8 cellular contexts compared by ENCODE assay signal in genomic region chr19:47723573-47723923, GRCh38. TPM values are rescaled to one million over a fixed set of nuclear protein-coding genes. Genes with fewer than 3 reads are reported as not detected.
DNase-seq lines count a peak whose midpoint lies in the region; ATAC-seq and TF ChIP-seq lines count a peak whose summit lies in the region.

No MANE protein-coding gene starts in this region.

- H3K4me2 ChIP-seq in HCT116 (ENCODE audit: low read length): no peak overlapping the region; the same call in 1 of the 2 replicates

- no peaks in the 10 kb centered on the region for H3K9me3 Mint-ChIP-seq in natural killer cell treated with Interleukin-12 subunit alpha and Interleukin-12 subunit beta and Interleukin-15 and Interleukin-18, amount 100 ng/mL, for 72 hours

- no peaks in the 10 kb centered on the region for H3K4me1 Mint-ChIP-seq in natural killer cell treated with Interleukin-12 subunit alpha and Interleukin-12 subunit beta and Interleukin-15 and Interleukin-18, amount 100 ng/mL, for 72 hours (ENCODE audit: low read depth in 2 of 2)

- H3K36me3 ChIP-seq in HCT116 (ENCODE audit: control insufficient read depth in 1 of 2, insufficient read depth in 2 of 2, low read length in 2 of 2): peaks cover 2 to 11% of the 10 kb centered on the region in 2 experiments; a peak in 3 of 4 replicates
- H3K36me3 ChIP-seq in ovary: no peaks in the 10 kb centered on the region

- TF ChIP-seq CTCF in HCT116 (IDR thresholded peaks at IDR 0.05 in 2 of 3, conservative IDR thresholded peaks at IDR 0.05 in 1 of 3; ENCODE audit: borderline replicate concordance in 1 of 3, insufficient read depth in 1 of 3, low read depth in 2 of 3, low read length in 2 of 3): no peak
- no peak for TF ChIP-seq CTCF in ovary (IDR thresholded peaks at IDR 0.05)

- no peaks in the 10 kb centered on the region; the same call in 1 of the 2 replicates for H3K79me2 ChIP-seq in HCT116 (ENCODE audit: insufficient read depth, low read length)

- DNase-seq in HCT116 (ENCODE audit: low read depth, low spot score) (no peak), NCI-H69 (lab: John Stamatoyannopoulos, UW) (peak; percentile 40), dedifferentiated amniotic fluid mesenchymal stem cell (ENCODE audit: extremely low spot score) (peak; percentile 83), ovary (peak in 4 of 5 donors; percentile 66 to 79 (median 70)), SHP77 treated with DMSO at 0.1 percent for 48 hours (lab: John Stamatoyannopoulos, UW) (no peak), NCI-H187 (lab: John Stamatoyannopoulos, UW) (no peak)
- DNase-seq in natural killer cell treated with Interleukin-12 subunit alpha and Interleukin-12 subunit beta and Interleukin-15 and Interleukin-18, amount 100 ng/mL, for 72 hours (ENCODE audit: low spot score): no peak

- H2AFZ ChIP-seq in HCT116 (ENCODE audit: low read depth, low read length, poor library complexity, severe bottlenecking): no peak overlapping the region

- no peaks in the 10 kb centered on the region for H4K20me1 ChIP-seq in HCT116 (ENCODE audit: insufficient read depth)

- H3K4me1 ChIP-seq in HCT116 (ENCODE audit: control insufficient read depth in 1 of 2, insufficient read depth in 2 of 2, low read length in 2 of 2) (peaks cover 32 to 61% of the 10 kb centered on the region in 2 experiments), ovary (ENCODE audit: insufficient read depth) (peaks cover 11% of the 10 kb centered on the region)

- H3K4me3 Mint-ChIP-seq in natural killer cell treated with Interleukin-12 subunit alpha and Interleukin-12 subunit beta and Interleukin-15 and Interleukin-18, amount 100 ng/mL, for 72 hours: no peak overlapping the region

- CTCF ChIA-PET in HCT116 (lab: Charles Lee): interaction anchor here (0.6 to 9.2 kb wide), 4 partner anchors 11 to 801 kb away, joined by 3 to 62 read pairs (median 4); partner anchors contain the start of gene EHD2

- no peak for TF ChIP-seq POLR2A in HCT116 (IDR thresholded peaks at IDR 0.05; ENCODE audit: borderline replicate concordance, extremely low read depth, insufficient read depth, insufficient read length)
- TF ChIP-seq POLR2A in ovary (IDR thresholded peaks at IDR 0.05): no peak

- H3K27ac ChIP-seq in HCT116 (ENCODE audit: low read depth, low read length) (no peak overlapping the region), ovary (peak overlapping the region in 1 of 2 donors; percentile 61)

- no peak overlapping the region for H3K4me3 ChIP-seq in HCT116 (replicated peaks in 1 of 2; ENCODE audit: low read depth in 1 of 2, low read length in 2 of 2)
- peak overlapping the region; percentile 30 for H3K4me3 ChIP-seq in ovary

- ATAC-seq in HCT116: no peak
- ATAC-seq in GM19467 (IDR thresholded peaks at IDR 0.05; ENCODE audit: unreplicated experiment): no peak
- no peak for ATAC-seq in natural killer cell treated with Interleukin-12 subunit alpha and Interleukin-12 subunit beta and Interleukin-15 and Interleukin-18, amount 100 ng/mL, for 72 hours

- POLR2A ChIA-PET in HCT116 (lab: Charles Lee): interaction anchor here (0.7 to 1.4 kb wide), 4 partner anchors 8 to 27 kb away, joined by 3 to 5 read pairs (median 3); no protein-coding TSS in a partner anchor

- H3K27ac Mint-ChIP-seq in natural killer cell treated with Interleukin-12 subunit alpha and Interleukin-12 subunit beta and Interleukin-15 and Interleukin-18, amount 100 ng/mL, for 72 hours: no peak overlapping the region

- H3K27me3 Mint-ChIP-seq in natural killer cell treated with Interleukin-12 subunit alpha and Interleukin-12 subunit beta and Interleukin-15 and Interleukin-18, amount 100 ng/mL, for 72 hours: peaks cover 20 to 25% of the 10 kb centered on the region in 2 donors

- no TSS peak for BruUV-seq in HCT116 (replicated peaks; lab: Mats Ljungman, UMichigan)

- TF ChIP-seq EP300 in ovary (IDR thresholded peaks at IDR 0.05): no peak

- H3K36me3 Mint-ChIP-seq in natural killer cell treated with Interleukin-12 subunit alpha and Interleukin-12 subunit beta and Interleukin-15 and Interleukin-18, amount 100 ng/mL, for 72 hours: no peaks in the 10 kb centered on the region

- RAD21 ChIA-PET in HCT116 (lab: Charles Lee; ENCODE audit: low non-redundant PET in 1 of 2, low total read pairs in 2 of 2, uncharacterized antibody in 2 of 2, unreplicated experiment in 2 of 2): no interaction called here

- no peak overlapping the region for H3K9ac ChIP-seq in HCT116 (ENCODE audit: low read length)

- H3K27me3 ChIP-seq in HCT116 (ENCODE audit: insufficient read depth, low read length) (no peaks in the 10 kb centered on the region), ovary (no peaks in the 10 kb centered on the region)

- H3K9me3 ChIP-seq in HCT116 (ENCODE audit: control insufficient read depth in 1 of 2, insufficient read depth in 1 of 2, low read depth in 1 of 2, low read length in 2 of 2) (no peaks in the 10 kb centered on the region), ovary (no peaks in the 10 kb centered on the region)

- intact Hi-C loops in HCT116 (cut with micrococcal nuclease) (no loop called here), ovary (cut with DNase I) (no loop called here)

- 10 to 17% (median 14%) methylated on average over 8 of the region's 8 CpGs for WGBS in ovary, 3 donors

- no peak for TF ChIP-seq RAD21 in HCT116 (IDR thresholded peaks at IDR 0.05; ENCODE audit: low read depth)

- no peaks in the 10 kb centered on the region for H3K9me2 ChIP-seq in HCT116 (ENCODE audit: insufficient read depth)

TF ChIP-seq in HCT116, 20 proteins besides CTCF, POLR2A, EP300 and RAD21:
- peak; percentile 78 for TF ChIP-seq CEBPB (IDR thresholded peaks at IDR 0.05; ENCODE audit: low read depth)
- TF ChIP-seq TCF7L2 (IDR thresholded peaks at IDR 0.05; ENCODE audit: borderline replicate concordance, extremely low read depth, insufficient read depth, insufficient read length): no peak

RNA-seq across cellular contexts. Expression of gene EHD2, which starts 10.3 kb away (rescaled TPM):
- 60.5 TPM for total RNA-seq in HCT116 (2021; ENCODE audit: unreplicated experiment)
- 66.6 and 71.3 TPM in 2 replicates for polyA plus RNA-seq in HCT116 (2012)
- 100 to 1,000 TPM in 5 of 7 donors, 10 to 100 TPM in 2; 28.0 to 162 (median 129) TPM for total RNA-seq in ovary
- polyA plus RNA-seq in ovary: 10 to 100 TPM; 62.4 to 86.0 TPM
- total RNA-seq in natural killer cell treated with Interleukin-12 subunit alpha and Interleukin-12 subunit beta and Interleukin-15 and Interleukin-18, amount 100 ng/mL, for 72 hours: not detected

RNA-seq across cellular contexts. Expression of gene NOP53, which starts 21.8 kb away (rescaled TPM):
- total RNA-seq in HCT116 (2021; ENCODE audit: unreplicated experiment) (322 TPM), ovary (100 to 1,000 TPM; 645 to 985 (median 727) TPM)
- 333 and 353 TPM in 2 replicates for polyA plus RNA-seq in HCT116 (2012)
- 1,000 to 10,000 TPM in 1 of 2 donors, 100 to 1,000 TPM in 1; 591 to 1,198 TPM for polyA plus RNA-seq in ovary
- 100 to 1,000 TPM; 180 to 213 TPM for total RNA-seq in natural killer cell treated with Interleukin-12 subunit alpha and Interleukin-12 subunit beta and Interleukin-15 and Interleukin-18, amount 100 ng/mL, for 72 hours

RNA-seq across cellular contexts. Expression of gene SELENOW, which starts 55.0 kb away (rescaled TPM):
- 181 TPM for total RNA-seq in HCT116 (2021; ENCODE audit: unreplicated experiment)
- polyA plus RNA-seq in HCT116 (2012): 177 and 232 TPM in 2 replicates
- total RNA-seq in ovary: 100 to 1,000 TPM; 169 to 412 (median 211) TPM
- 100 to 1,000 TPM; 257 to 330 TPM for polyA plus RNA-seq in ovary
- 100 to 1,000 TPM in 1 of 2 donors, 10 to 100 TPM in 1; 68.9 to 118 TPM for total RNA-seq in natural killer cell treated with Interleukin-12 subunit alpha and Interleukin-12 subunit beta and Interleukin-15 and Interleukin-18, amount 100 ng/mL, for 72 hours

Comparison
In these comparisons a context has a peak if more than half of its experiments do, and no peak if none do; other contexts are left out.
1. DNase-seq: peak in NCI-H69 (single experiment), dedifferentiated amniotic fluid mesenchymal stem cell (single experiment) and ovary (4 of 5); none in HCT116 (single experiment), SHP77 treated with DMSO at 0.1 percent for 48 hours (single experiment), NCI-H187 (0 of 2) and natural killer cell treated with Interleukin-12 subunit alpha and Interleukin-12 subunit beta and Interleukin-15 and Interleukin-18, amount 100 ng/mL, for 72 hours (single experiment).
2. RNA of gene EHD2, which starts 10.3 kb away (total RNA-seq): 28.0 to 162 TPM in ovary and 60.5 TPM in HCT116 (single experiment); not detected in natural killer cell treated with Interleukin-12 subunit alpha and Interleukin-12 subunit beta and Interleukin-15 and Interleukin-18, amount 100 ng/mL, for 72 hours; every median in the first group is over 10 times any median in the second.